8 cellular contexts compared by ENCODE assay signal in genomic region chr3:51982838-51983577, GRCh38. TPM values are rescaled to one million over a fixed set of nuclear protein-coding genes. Genes with fewer than 3 reads are reported as not detected.
DNase-seq lines count a peak whose midpoint lies in the region; ATAC-seq, FAIRE-seq and TF ChIP-seq lines count a peak whose summit lies in the region.

TSS of gene ACY1 (plus strand) at chr3:51983535. CDS start at chr3:51984065, 530 bp downstream.

- H3K27me3 ChIP-seq in CD4-positive, alpha-beta T cell (ENCODE audit: control insufficient read depth, insufficient read depth, low read length) = no peaks in the 10 kb centered on the region

- no peaks in the 10 kb centered on the region for H3K9me3 ChIP-seq in CD4-positive, alpha-beta T cell (ENCODE audit: control insufficient read depth, low read length)

- no peaks in the 10 kb centered on the region for H3K36me3 Mint-ChIP-seq in CD4-positive, alpha-beta T cell (ENCODE audit: low read depth)
- peaks cover 7% of the 10 kb centered on the region for H3K36me3 Mint-ChIP-seq in nephron progenitor cell (ENCODE audit: low read depth)

- CTCF ChIA-PET in CD4-positive, alpha-beta T cell (lab: Charles Lee) = interaction anchor here (0.7 to 3.8 kb wide), 10 partner anchors 10 to 261 kb away, joined by 3 to 46 read pairs (median 6); partner anchors contain the start of genes ABHD14A, ABHD14B, DUSP7 and PARP3
- CTCF ChIA-PET in RWPE1 (lab: Yijun Ruan, JAX) = interaction anchor here (0.6 kb wide), 3 partner anchors 10 to 170 kb away, joined by 3 to 4 read pairs (median 3); partner anchors contain the start of gene ABHD14B

- TF ChIP-seq CTCF in CD4-positive, alpha-beta T cell (IDR thresholded peaks at IDR 0.05) = peak; percentile 3
- TF ChIP-seq CTCF in RWPE1 (conservative IDR thresholded peaks at IDR 0.05; ENCODE audit: low read depth) (no peak), fibroblast of the aortic adventitia (IDR thresholded peaks at IDR 0.05; ENCODE audit: insufficient read depth, low read length) (no peak), nephron progenitor cell (IDR thresholded peaks at IDR 0.05) (no peak)

- H3K4me3 ChIP-seq in fibroblast of the aortic adventitia (ENCODE audit: low read depth, low read length) = peak within 1 kb of the TSS; percentile 62

- peaks cover 20% of the 10 kb centered on the region for H3K4me1 Mint-ChIP-seq in CD4-positive, alpha-beta T cell (ENCODE audit: low read depth)
- peaks cover 54% of the 10 kb centered on the region for H3K4me1 Mint-ChIP-seq in nephron progenitor cell
- peaks cover 62% of the 10 kb centered on the region for H3K4me1 Mint-ChIP-seq in stimulated activated naive CD8-positive, alpha-beta T cell treated with anti-CD3 and anti-CD28 coated beads, Interleukin-15, amount 100 ng/mL, for 72 hours

- peak in 9 of 10 experiments; percentile 36 to 65 (median 49) for DNase-seq in CD4-positive, alpha-beta T cell
- peak; percentile 93 for DNase-seq in GM19239 (ENCODE audit: insufficient read length, low spot score)
- DNase-seq in RWPE1 (ENCODE audit: low spot score) = peak; percentile 90
- DNase-seq in activated effector memory CD4-positive, alpha-beta T cell treated with Interleukin-2 at 50 U/mL for 16 hours = peak; percentile 49
- peak; percentile 76 for DNase-seq in fibroblast of the aortic adventitia (ENCODE audit: low read depth)
- peak; percentile 87 for DNase-seq in nephron progenitor cell
- DNase-seq in stimulated activated naive CD8-positive, alpha-beta T cell treated with anti-CD3 and anti-CD28 coated beads, Interleukin-15, amount 100 ng/mL, for 72 hours = peak; percentile 83 to 85

- peak within 1 kb of the TSS; percentile 81 for H3K27ac Mint-ChIP-seq in CD4-positive, alpha-beta T cell
- peak within 1 kb of the TSS; percentile 99 for H3K27ac Mint-ChIP-seq in nephron progenitor cell
- peak within 1 kb of the TSS; percentile 92 to 97 for H3K27ac Mint-ChIP-seq in stimulated activated naive CD8-positive, alpha-beta T cell treated with anti-CD3 and anti-CD28 coated beads, Interleukin-15, amount 100 ng/mL, for 72 hours

- peak within 1 kb of the TSS; percentile 69 for H3K27ac ChIP-seq in CD4-positive, alpha-beta T cell (ENCODE audit: low read depth, low read length)
- peak within 1 kb of the TSS; percentile 98 for H3K27ac ChIP-seq in RWPE1

- ATAC-seq in CD4-positive, alpha-beta T cell (ENCODE audit: poor library complexity) = peak; percentile 85
- peak; percentile 65 for ATAC-seq in HG03439 (IDR thresholded peaks at IDR 0.05; ENCODE audit: unreplicated experiment)
- ATAC-seq in stimulated activated naive CD8-positive, alpha-beta T cell treated with anti-CD3 and anti-CD28 coated beads, Interleukin-15, amount 100 ng/mL, for 72 hours = peak; percentile 92

- H3K9me3 Mint-ChIP-seq in CD4-positive, alpha-beta T cell = no peaks in the 10 kb centered on the region
- H3K9me3 Mint-ChIP-seq in nephron progenitor cell = no peaks in the 10 kb centered on the region
- H3K9me3 Mint-ChIP-seq in stimulated activated naive CD8-positive, alpha-beta T cell treated with anti-CD3 and anti-CD28 coated beads, Interleukin-15, amount 100 ng/mL, for 72 hours = no peaks in the 10 kb centered on the region

- peak; percentile 78 for FAIRE-seq in GM19239 (lab: Jason Lieb, UNC)

- peak within 1 kb of the TSS; percentile 93 for H3K4me3 Mint-ChIP-seq in CD4-positive, alpha-beta T cell
- peak within 1 kb of the TSS; percentile 88 for H3K4me3 Mint-ChIP-seq in nephron progenitor cell
- peak within 1 kb of the TSS; percentile 93 to 94 for H3K4me3 Mint-ChIP-seq in stimulated activated naive CD8-positive, alpha-beta T cell treated with anti-CD3 and anti-CD28 coated beads, Interleukin-15, amount 100 ng/mL, for 72 hours

- no peaks in the 10 kb centered on the region for H3K27me3 Mint-ChIP-seq in CD4-positive, alpha-beta T cell
- H3K27me3 Mint-ChIP-seq in nephron progenitor cell (ENCODE audit: low read depth, poor library complexity) = no peaks in the 10 kb centered on the region
- H3K27me3 Mint-ChIP-seq in stimulated activated naive CD8-positive, alpha-beta T cell treated with anti-CD3 and anti-CD28 coated beads, Interleukin-15, amount 100 ng/mL, for 72 hours = no peaks in the 10 kb centered on the region

- POLR2A ChIA-PET in CD4-positive, alpha-beta T cell (lab: Charles Lee) = interaction anchor here (0.7 to 3.9 kb wide), 14 partner anchors 9 to 1690 kb away, joined by 3 to 33 read pairs (median 4); partner anchors contain the start of genes ABHD14A, ABHD14B, DCAF1 and DUSP7
- POLR2A ChIA-PET in RWPE1 (lab: Yijun Ruan, JAX; ENCODE audit: low non-redundant PET) = interaction anchor here (0.7 to 1.1 kb wide), 3 partner anchors 9 to 467 kb away, joined by 3 to 5 read pairs (median 3); partner anchors contain the start of gene ABHD14B

- intact Hi-C loops in CD4-positive, alpha-beta T cell (cut with DNase I, micrococcal nuclease) = no loop called here

RNA-seq across cellular contexts. Expression of gene ACY1, which starts in this region (rescaled TPM):
- total RNA-seq in CD4-positive, alpha-beta T cell = 1 to 10 TPM; 4.9 TPM
- 26.7 and 28.7 TPM in 2 replicates for total RNA-seq in fibroblast of the aortic adventitia (ENCODE audit: low replicate concordance)

Comparison
In these comparisons a context has a peak if more than half of its experiments do, and no peak if none do; other contexts are left out.
1. Peak in every context shown above with its lines: DNase-seq, ATAC-seq, H3K4me3 ChIP-seq and H3K27ac ChIP-seq.